Comparison of ENCODE assay signal across 8 cellular contexts in the genomic region with DNA sequence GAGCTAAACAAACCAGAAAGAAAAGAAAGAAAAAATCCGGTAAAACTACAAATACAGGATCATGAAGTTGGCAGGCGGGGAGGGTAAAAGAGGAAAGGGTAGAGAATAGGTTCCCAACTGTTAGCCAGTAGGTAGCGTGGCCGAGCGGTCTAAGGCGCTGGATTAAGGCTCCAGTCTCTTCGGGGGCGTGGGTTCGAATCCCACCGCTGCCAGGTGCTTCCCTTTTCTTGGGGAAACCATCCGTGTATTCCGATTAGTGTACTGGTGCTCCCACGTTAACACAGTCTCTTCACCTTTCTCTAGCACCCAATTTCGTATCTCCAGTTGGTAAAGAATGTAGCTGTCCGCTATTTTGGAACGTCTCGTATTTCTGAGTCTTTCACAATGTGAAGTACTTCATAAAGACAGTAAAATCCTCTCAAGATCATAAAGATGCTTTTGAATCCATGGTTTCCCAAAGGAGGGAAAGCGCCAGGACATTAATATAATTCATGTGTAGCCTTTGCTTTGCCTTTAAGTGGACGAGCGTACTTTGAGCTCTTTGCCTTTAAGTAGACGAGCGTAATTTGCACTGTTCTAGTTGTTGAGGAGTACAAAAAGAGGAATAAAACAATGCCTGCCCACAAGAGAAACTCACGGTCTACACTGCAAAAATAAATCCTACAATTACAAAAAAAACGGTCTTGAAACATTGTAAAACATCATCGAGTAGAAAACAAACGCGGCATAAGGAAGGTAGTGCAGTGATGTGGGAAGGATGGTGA. TPM values are rescaled to one million over a fixed set of nuclear protein-coding genes. Genes with fewer than 3 reads are reported as not detected.
DNase-seq lines count a peak whose midpoint lies in the region; ATAC-seq and TF ChIP-seq lines count a peak whose summit lies in the region.

No MANE protein-coding gene starts in this region.

- no peak for TF ChIP-seq POLR2A in lower leg skin (IDR thresholded peaks at IDR 0.05)

- DNase-seq in C1 segment of cervical spinal cord (lab: John Stamatoyannopoulos, UW): peak in 12 of 14 donors; percentile 30 to 82 (median 52)
- peak; percentile 83 for DNase-seq in NCI-H748 (lab: John Stamatoyannopoulos, UW; ENCODE audit: unreplicated experiment)
- DNase-seq in activated CD4-positive, alpha-beta T cell treated with anti-CD3 and anti-CD28 coated beads, Interleukin-2, amount 50 U/mL, for 24 hours (ENCODE audit: low read depth in 1 of 2, low spot score in 1 of 2): peak; percentile 61 to 76
- DNase-seq in ecto neural progenitor cell (ENCODE audit: low spot score): peak; percentile 86
- DNase-seq in lower leg skin (ENCODE audit: low spot score in 2 of 2): peak; percentile 78 to 95
- peak; percentile 83 for DNase-seq in stimulated activated CD4-positive, alpha-beta T cell treated with anti-CD3 and anti-CD28 coated beads, Interleukin-4, amount 100 ng/mL, for 24 hours

- peak overlapping the region; percentile 70 for H3K4me3 ChIP-seq in lower leg skin (ENCODE audit: low read depth, poor library complexity, severe bottlenecking)

- 7 to 9% methylated on average over 27 of the region's 27 CpGs for WGBS in lower leg skin, 2 donors

- ATAC-seq in HG02571 (IDR thresholded peaks at IDR 0.05; ENCODE audit: unreplicated experiment): peak; percentile 27
- no peak for ATAC-seq in HG03457 (IDR thresholded peaks at IDR 0.05; ENCODE audit: unreplicated experiment)

- intact Hi-C loops in lower leg skin (cut with DNase I; ENCODE audit: low total_unique reads): loop anchor here (5.0 kb wide), 2 partner anchors 77 to 278 kb away; a partner anchor contains a TSS

- no peak for TF ChIP-seq CTCF in lower leg skin (IDR thresholded peaks at IDR 0.05)

RNA-seq across cellular contexts. Expression of a gene that starts 19.0 kb away (rescaled TPM):
- not detected for total RNA-seq in lower leg skin

RNA-seq across cellular contexts. Expression of a gene that starts 22.4 kb away (rescaled TPM):
- total RNA-seq in lower leg skin: not detected

RNA-seq across cellular contexts. Expression of a gene that starts 31.3 kb away (rescaled TPM):
- not detected for total RNA-seq in lower leg skin

RNA-seq across cellular contexts. Expression of a gene that starts 49.3 kb away (rescaled TPM):
- not detected for total RNA-seq in lower leg skin
